ENCODE assay signal across 32 cellular contexts in the genomic region with DNA sequence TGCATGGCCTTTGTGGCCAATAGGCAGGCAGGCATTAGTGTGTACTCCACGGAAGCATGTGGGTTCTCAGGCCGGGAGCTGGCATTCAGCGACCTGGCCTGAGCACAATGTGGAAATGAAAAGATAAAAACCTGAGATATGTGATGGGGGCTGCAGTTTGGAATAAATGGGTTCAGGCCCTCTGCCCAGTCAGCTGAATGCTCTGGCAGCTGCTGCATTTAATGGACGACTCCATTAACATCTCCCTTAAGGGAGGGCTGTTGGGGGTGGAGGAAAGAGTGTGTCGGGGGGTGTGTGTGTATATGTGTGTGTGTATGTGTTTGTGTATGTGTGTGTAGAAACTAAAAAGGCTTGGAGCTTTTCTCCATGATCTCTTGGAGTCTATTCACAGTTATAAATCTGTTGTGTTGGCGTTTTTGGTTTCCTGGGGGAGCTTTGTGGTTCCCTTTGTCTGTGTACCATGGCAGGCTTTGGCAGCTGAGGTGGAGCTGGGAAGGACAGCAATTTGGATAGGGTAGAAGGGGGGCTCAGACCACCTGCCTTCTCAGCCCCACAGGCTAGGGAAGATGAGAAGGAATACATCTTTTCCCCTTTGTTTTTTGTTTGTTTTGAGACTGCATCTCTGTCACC. TPM values are rescaled to one million over a fixed set of nuclear protein-coding genes. Genes with fewer than 3 reads are reported as not detected.
A peak's percentile ranks its signal among the peaks of the same experiment; 100 is the strongest.
DNase-seq lines count a peak whose midpoint lies in the region; FAIRE-seq and TF ChIP-seq lines count a peak whose summit lies in the region.
"Had no signal": no experiment of that assay in that cellular context is flagged by ENCODE, and none has a peak within 500 bp of the region (broad histone marks: within the 10 kb centered on the region; RNA-seq: fewer than 3 reads in every experiment).

No MANE protein-coding gene starts in this region.

- TF ChIP-seq CTCF in BE2C (IDR thresholded peaks at IDR 0.05; ENCODE audit: low read depth, low read length) (no peak), glutamatergic neuron (IDR thresholded peaks at IDR 0.05; ENCODE audit: partially characterized antibody, unreplicated experiment) (no peak), GM10248 (IDR thresholded peaks at IDR 0.05; ENCODE audit: control extremely low read depth, extremely low read depth, low read depth, missing control alignments) (no peak)

- H3K79me1 ChIP-seq in neuronal stem cell (ENCODE audit: low read depth, low read length), result no peaks in the 10 kb centered on the region

- H2BK120ac ChIP-seq in neuronal stem cell (ENCODE audit: low read depth, low read length), result no peak overlapping the region

- H3K14ac ChIP-seq in neuronal stem cell (ENCODE audit: low read length), result no peak overlapping the region

- no peak overlapping the region for H4K8ac ChIP-seq in neuronal stem cell (ENCODE audit: low read depth, low read length)

- no peak overlapping the region for H2AK5ac ChIP-seq in neuronal stem cell (ENCODE audit: low read depth, low read length)

- H3K36me3 ChIP-seq in BE2C (no peaks in the 10 kb centered on the region), neuronal stem cell (replicated peaks in 1 of 2; ENCODE audit: control insufficient read depth in 2 of 2, insufficient read depth in 2 of 2, low read length in 2 of 2) (no peaks in the 10 kb centered on the region)
- H3K36me3 ChIP-seq: uterus had no signal

- H2BK15ac ChIP-seq in neuronal stem cell (ENCODE audit: low read length), result no peak overlapping the region

- H3K4me1 ChIP-seq in BE2C (peaks cover 5% of the 10 kb centered on the region), neuronal stem cell (ENCODE audit: control insufficient read depth in 2 of 2, insufficient read depth in 1 of 2, low read depth in 1 of 2, low read length in 2 of 2) (peaks cover 17 to 41% of the 10 kb centered on the region in 2 donors)
- H3K4me1 ChIP-seq: uterus had no signal

- peaks cover 37% of the 10 kb centered on the region for H3K4me1 Mint-ChIP-seq in glutamatergic neuron (ENCODE audit: low read depth, unreplicated experiment)
- H3K4me1 Mint-ChIP-seq: central memory CD8-positive, alpha-beta T cell had no signal

- H2BK5ac ChIP-seq in neuronal stem cell (ENCODE audit: low read length), result no peak overlapping the region

- H3K27me3 ChIP-seq in BE2C (no peaks in the 10 kb centered on the region), neuronal stem cell (ENCODE audit: control insufficient read depth in 3 of 3, insufficient read depth in 3 of 3, low read depth in 1 of 3, low read length in 3 of 3) (no peaks in the 10 kb centered on the region)
- H3K27me3 ChIP-seq: uterus had no signal

- H3K27ac Mint-ChIP-seq in glutamatergic neuron (ENCODE audit: unreplicated experiment), result peak overlapping the region; percentile 95
- H3K27ac Mint-ChIP-seq: activated B cell treated with CpG ODN at 0.5 μM for 24 hours; activated naive CD8-positive, alpha-beta T cell treated with anti-CD3 and anti-CD28 coated beads, Interleukin-2, amount 50 U/mL, for 24 hours; activated T-cell treated with anti-CD3 and anti-CD28 coated beads, Interleukin-2, amount 50 U/mL, for 72 hours; dendritic cell treated with granulocyte-macrophage colony-stimulating factor and Interleukin-4, amounts not matched to agents 40 ng/mL and 50 ng/mL, for 4 days; memory B cell; T-helper 1 cell treated with Interleukin-12 subunit alpha and Interleukin-12 subunit beta and Interleukin-4 antibody, amounts not matched to agents 30 μg/mL and 1 μg/mL, for 36 hours had no signal

- no peak overlapping the region for H3K4ac ChIP-seq in neuronal stem cell (ENCODE audit: low read length)

- H3K27me3 Mint-ChIP-seq in glutamatergic neuron (ENCODE audit: unreplicated experiment), result peaks cover 8% of the 10 kb centered on the region

- no peaks in the 10 kb centered on the region for H3K9me3 ChIP-seq in BE2C
- no peaks in the 10 kb centered on the region for H3K9me3 ChIP-seq in neuronal stem cell (replicated peaks in 1 of 2; ENCODE audit: control insufficient read depth in 2 of 2, insufficient read depth in 1 of 2, low read depth in 1 of 2, low read length in 2 of 2)
- H3K9me3 ChIP-seq: uterus had no signal

- H3K9ac ChIP-seq in neuronal stem cell (ENCODE audit: low read depth, low read length, poor library complexity), result no peak overlapping the region

- H2BK12ac ChIP-seq in neuronal stem cell (ENCODE audit: low read length), result no peak overlapping the region

- H3K4me2 ChIP-seq in neuronal stem cell (ENCODE audit: insufficient read depth, low read length, poor library complexity, severe bottlenecking), result no peak overlapping the region

- H3K4me3 ChIP-seq in BE2C (ENCODE audit: low read depth, low read length) (no peak overlapping the region), neuronal stem cell (ENCODE audit: low read length in 2 of 2) (no peak overlapping the region)
- H3K4me3 ChIP-seq: SK-N-MC, skin epidermis, uterus had no signal

- no peaks in the 10 kb centered on the region for H3K36me3 Mint-ChIP-seq in glutamatergic neuron (ENCODE audit: unreplicated experiment)
- H3K36me3 Mint-ChIP-seq: memory B cell, naive B cell had no signal

- no peak overlapping the region for H3K18ac ChIP-seq in neuronal stem cell (ENCODE audit: low read length)

- POLR2A ChIA-PET in GM10248 (lab: Yijun Ruan, JAX), result no interaction called here

- peak overlapping the region; percentile 69 for H2AFZ ChIP-seq in neuronal stem cell (ENCODE audit: low read length)

- CTCF ChIA-PET in GM10248 (lab: Yijun Ruan, JAX), result interaction anchor here (1.3 to 3.3 kb wide), 5 partner anchors 8 to 38 kb away, joined by 6 to 22 read pairs (median 8); no protein-coding TSS in a partner anchor

- no peak for TF ChIP-seq POLR2A in H54 (IDR thresholded peaks at IDR 0.05; ENCODE audit: low read depth, low read length)

- 100% methylated on average over 1 of the region's 6 CpGs; no CpG with 5 or more reads in 1 of the 2 donors for WGBS in neuronal stem cell (ENCODE audit: extremely low coverage in 2 of 2, insufficient read length in 2 of 2, insufficient replicate concordance in 1 of 2), 2 donors

- H3K27ac ChIP-seq in neuronal stem cell (replicated peaks; ENCODE audit: low read length), result no peak overlapping the region
- H3K27ac ChIP-seq: SK-N-MC, uterus had no signal

- H3K9me3 Mint-ChIP-seq in glutamatergic neuron (ENCODE audit: unreplicated experiment), result peaks cover 3% of the 10 kb centered on the region
- H3K9me3 Mint-ChIP-seq: activated B cell treated with CpG ODN at 0.5 μM for 24 hours; activated naive CD8-positive, alpha-beta T cell treated with anti-CD3 and anti-CD28 coated beads, Interleukin-2, amount 50 U/mL, for 24 hours; activated T-cell treated with anti-CD3 and anti-CD28 coated beads, Interleukin-2, amount 50 U/mL, for 72 hours; central memory CD8-positive, alpha-beta T cell; dendritic cell treated with granulocyte-macrophage colony-stimulating factor and Interleukin-4, amounts not matched to agents 40 ng/mL and 50 ng/mL, for 4 days; memory B cell; naive B cell; stimulated activated naive CD8-positive, alpha-beta T cell treated with anti-CD3 and anti-CD28 coated beads, Interleukin-15, Interleukin-2, amounts not matched to agents 100 ng/mL and 50 ng/mL, for 24 hours; T-helper 1 cell treated with Interleukin-12 subunit alpha and Interleukin-12 subunit beta and Interleukin-4 antibody, amounts not matched to agents 30 μg/mL and 1 μg/mL, for 36 hours had no signal

- no peak overlapping the region for H4K91ac ChIP-seq in neuronal stem cell (ENCODE audit: low read depth, low read length, poor library complexity)

- no peak overlapping the region for H3K23ac ChIP-seq in neuronal stem cell (ENCODE audit: low read depth, low read length, poor library complexity)

- peak overlapping the region; percentile 75 for H3K4me3 Mint-ChIP-seq in glutamatergic neuron (ENCODE audit: unreplicated experiment)
- H3K4me3 Mint-ChIP-seq: activated B cell treated with CpG ODN at 0.5 μM for 24 hours; activated naive CD8-positive, alpha-beta T cell treated with anti-CD3 and anti-CD28 coated beads, Interleukin-2, amount 50 U/mL, for 24 hours; central memory CD8-positive, alpha-beta T cell; dendritic cell treated with granulocyte-macrophage colony-stimulating factor and Interleukin-4, amounts not matched to agents 40 ng/mL and 50 ng/mL, for 4 days; memory B cell; naive B cell; T-helper 1 cell treated with Interleukin-12 subunit alpha and Interleukin-12 subunit beta and Interleukin-4 antibody, amounts not matched to agents 30 μg/mL and 1 μg/mL, for 36 hours had no signal

- DNase-seq in BE2C (peak; percentile 21), NCI-H1092 treated with DMSO at 0.1 percent for 48 hours (lab: John Stamatoyannopoulos, UW) (peak; percentile 22), glutamatergic neuron (no peak), neuronal stem cell (ENCODE audit: low spot score) (no peak), GM10248 (ENCODE audit: extremely low spot score) (no peak), HUDEP-2 (lab: John Stamatoyannopoulos, UW; ENCODE audit: unreplicated experiment in 76 of 76) (no peak), H54 (ENCODE audit: insufficient read length, low spot score) (no peak)
- no peak for DNase-seq in stimulated activated CD4-positive, alpha-beta T cell treated with anti-CD3 and anti-CD28 coated beads, Interleukin-12 subunit alpha, Interleukin-12 subunit beta, amount 100 ng/mL, for 4 hours
- DNase-seq: activated B cell treated with CpG ODN at 0.5 μM for 24 hours; activated CD4-positive, alpha-beta T cell treated with anti-CD3 and anti-CD28 coated beads, Interleukin-2, amount 50 U/mL, for 48 hours; activated naive CD4-positive, alpha-beta T cell; activated naive CD8-positive, alpha-beta T cell treated with anti-CD3 and anti-CD28 coated beads, Interleukin-2, amount 50 U/mL, for 24 hours; activated T-cell treated with anti-CD3 and anti-CD28 coated beads, Interleukin-2, amount 50 U/mL, for 72 hours; C1 segment of cervical spinal cord; COR-L47; DMS53; IMR-90; naive B cell; NCI-H1694; NCI-H2171; NCI-H510A treated with DMSO at 0.1 percent for 48 hours; NK-92 treated with Interleukin-12 subunit alpha and Interleukin-12 subunit beta, amount 100 ng/mL, for 24 hours; PC-3; uterus had no signal

- FAIRE-seq in H54 (lab: Jason Lieb, UNC), result no peak
- FAIRE-seq: islet of Langerhans had no signal

RNA-seq across cellular contexts. Expression of a gene that starts 27.3 kb away (rescaled TPM):
- 1,185 TPM for polyA plus RNA-seq in BE2C (2012; ENCODE audit: insufficient read depth, insufficient read length, low read depth)
- total RNA-seq in glutamatergic neuron (ENCODE audit: unreplicated experiment), result 184 TPM
- polyA plus RNA-seq in neuronal stem cell (2013, experiment 1 of 2), result 86.8 TPM
- 85.4 TPM for polyA plus RNA-seq in neuronal stem cell (2013, experiment 2 of 2)

RNA-seq across cellular contexts. Expression of a gene that starts 59.5 kb away (rescaled TPM):
- 86.4 TPM for polyA plus RNA-seq in BE2C (2012; ENCODE audit: insufficient read depth, insufficient read length, low read depth)
- 70.4 TPM for total RNA-seq in glutamatergic neuron (ENCODE audit: unreplicated experiment)
- 63.9 TPM for polyA plus RNA-seq in neuronal stem cell (2013, experiment 1 of 2)
- polyA plus RNA-seq in neuronal stem cell (2013, experiment 2 of 2), result 63.0 TPM

Comparison
In these comparisons a context has a peak if more than half of its experiments do, and no peak if none do; other contexts are left out.
1. DNase-seq: peak in BE2C (single experiment) and NCI-H1092 treated with DMSO at 0.1 percent for 48 hours (single experiment); none in glutamatergic neuron (single experiment), neuronal stem cell (single experiment), GM10248 (single experiment), stimulated activated CD4-positive, alpha-beta T cell treated with anti-CD3 and anti-CD28 coated beads, Interleukin-12 subunit alpha, Interleukin-12 subunit beta, amount 100 ng/mL, for 4 hours (single experiment), HUDEP-2 (0 of 76) and H54 (single experiment).